ENCODE assay signal across 2 cellular contexts in the genomic region with DNA sequence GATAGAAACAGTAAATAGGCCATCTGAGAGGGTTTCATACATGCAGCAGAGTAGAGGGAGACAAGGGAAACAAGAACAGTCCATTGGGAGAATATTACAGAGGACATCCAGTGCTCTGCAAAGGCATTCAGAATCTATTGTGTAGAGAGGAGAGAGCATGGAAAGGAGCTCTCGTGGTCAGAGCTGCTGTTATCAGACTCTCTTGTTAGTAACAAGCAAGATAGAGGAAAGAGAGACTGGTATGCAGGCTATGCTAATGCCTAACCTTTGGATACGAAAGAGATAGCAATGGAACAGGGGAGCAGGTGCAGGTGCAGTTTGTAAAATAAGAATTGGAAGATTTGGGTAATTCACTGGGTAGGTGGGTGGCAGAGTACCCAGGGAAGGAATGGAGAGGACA.
TF ChIP-seq lines count a peak whose summit lies in the region.

No MANE protein-coding gene starts in this region.

TF ChIP-seq in GM23338, 12 proteins besides CTCF, POLR2A, EP300 and RAD21:
- TF ChIP-seq, protein P1, sequence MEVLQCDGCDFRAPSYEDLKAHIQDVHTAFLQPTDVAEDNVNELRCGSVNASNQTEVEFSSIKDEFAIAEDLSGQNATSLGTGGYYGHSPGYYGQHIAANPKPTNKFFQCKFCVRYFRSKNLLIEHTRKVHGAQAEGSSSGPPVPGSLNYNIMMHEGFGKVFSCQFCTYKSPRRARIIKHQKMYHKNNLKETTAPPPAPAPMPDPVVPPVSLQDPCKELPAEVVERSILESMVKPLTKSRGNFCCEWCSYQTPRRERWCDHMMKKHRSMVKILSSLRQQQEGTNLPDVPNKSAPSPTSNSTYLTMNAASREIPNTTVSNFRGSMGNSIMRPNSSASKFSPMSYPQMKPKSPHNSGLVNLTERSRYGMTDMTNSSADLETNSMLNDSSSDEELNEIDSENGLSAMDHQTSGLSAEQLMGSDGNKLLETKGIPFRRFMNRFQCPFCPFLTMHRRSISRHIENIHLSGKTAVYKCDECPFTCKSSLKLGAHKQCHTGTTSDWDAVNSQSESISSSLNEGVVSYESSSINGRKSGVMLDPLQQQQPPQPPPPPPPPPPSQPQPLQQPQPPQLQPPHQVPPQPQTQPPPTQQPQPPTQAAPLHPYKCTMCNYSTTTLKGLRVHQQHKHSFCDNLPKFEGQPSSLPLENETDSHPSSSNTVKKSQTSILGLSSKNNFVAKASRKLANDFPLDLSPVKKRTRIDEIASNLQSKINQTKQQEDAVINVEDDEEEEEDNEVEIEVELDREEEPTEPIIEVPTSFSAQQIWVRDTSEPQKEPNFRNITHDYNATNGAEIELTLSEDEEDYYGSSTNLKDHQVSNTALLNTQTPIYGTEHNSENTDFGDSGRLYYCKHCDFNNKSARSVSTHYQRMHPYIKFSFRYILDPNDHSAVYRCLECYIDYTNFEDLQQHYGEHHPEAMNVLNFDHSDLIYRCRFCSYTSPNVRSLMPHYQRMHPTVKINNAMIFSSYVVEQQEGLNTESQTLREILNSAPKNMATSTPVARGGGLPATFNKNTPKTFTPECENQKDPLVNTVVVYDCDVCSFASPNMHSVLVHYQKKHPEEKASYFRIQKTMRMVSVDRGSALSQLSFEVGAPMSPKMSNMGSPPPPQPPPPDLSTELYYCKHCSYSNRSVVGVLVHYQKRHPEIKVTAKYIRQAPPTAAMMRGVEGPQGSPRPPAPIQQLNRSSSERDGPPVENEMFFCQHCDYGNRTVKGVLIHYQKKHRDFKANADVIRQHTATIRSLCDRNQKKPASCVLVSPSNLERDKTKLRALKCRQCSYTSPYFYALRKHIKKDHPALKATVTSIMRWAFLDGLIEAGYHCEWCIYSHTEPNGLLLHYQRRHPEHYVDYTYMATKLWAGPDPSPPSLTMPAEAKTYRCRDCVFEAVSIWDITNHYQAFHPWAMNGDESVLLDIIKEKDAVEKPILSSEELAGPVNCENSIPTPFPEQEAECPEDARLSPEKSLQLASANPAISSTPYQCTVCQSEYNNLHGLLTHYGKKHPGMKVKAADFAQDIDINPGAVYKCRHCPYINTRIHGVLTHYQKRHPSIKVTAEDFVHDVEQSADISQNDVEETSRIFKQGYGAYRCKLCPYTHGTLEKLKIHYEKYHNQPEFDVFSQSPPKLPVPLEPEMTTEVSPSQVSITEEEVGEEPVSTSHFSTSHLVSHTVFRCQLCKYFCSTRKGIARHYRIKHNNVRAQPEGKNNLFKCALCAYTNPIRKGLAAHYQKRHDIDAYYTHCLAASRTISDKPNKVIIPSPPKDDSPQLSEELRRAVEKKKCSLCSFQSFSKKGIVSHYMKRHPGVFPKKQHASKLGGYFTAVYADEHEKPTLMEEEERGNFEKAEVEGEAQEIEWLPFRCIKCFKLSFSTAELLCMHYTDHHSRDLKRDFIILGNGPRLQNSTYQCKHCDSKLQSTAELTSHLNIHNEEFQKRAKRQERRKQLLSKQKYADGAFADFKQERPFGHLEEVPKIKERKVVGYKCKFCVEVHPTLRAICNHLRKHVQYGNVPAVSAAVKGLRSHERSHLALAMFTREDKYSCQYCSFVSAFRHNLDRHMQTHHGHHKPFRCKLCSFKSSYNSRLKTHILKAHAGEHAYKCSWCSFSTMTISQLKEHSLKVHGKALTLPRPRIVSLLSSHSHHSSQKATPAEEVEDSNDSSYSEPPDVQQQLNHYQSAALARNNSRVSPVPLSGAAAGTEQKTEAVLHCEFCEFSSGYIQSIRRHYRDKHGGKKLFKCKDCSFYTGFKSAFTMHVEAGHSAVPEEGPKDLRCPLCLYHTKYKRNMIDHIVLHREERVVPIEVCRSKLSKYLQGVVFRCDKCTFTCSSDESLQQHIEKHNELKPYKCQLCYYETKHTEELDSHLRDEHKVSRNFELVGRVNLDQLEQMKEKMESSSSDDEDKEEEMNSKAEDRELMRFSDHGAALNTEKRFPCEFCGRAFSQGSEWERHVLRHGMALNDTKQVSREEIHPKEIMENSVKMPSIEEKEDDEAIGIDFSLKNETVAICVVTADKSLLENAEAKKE (CRISPR knock-in tag; IDR thresholded peaks at IDR 0.05) = no peak

TF ChIP-seq in WTC11, 78 proteins besides CTCF, POLR2A, EP300 and RAD21:
- TF ChIP-seq MXD4 (CRISPR knock-in tag; IDR thresholded peaks at IDR 0.05; ENCODE audit: borderline replicate concordance) (no peak), GRHL2 (CRISPR knock-in tag; IDR thresholded peaks at IDR 0.05; ENCODE audit: insufficient replicate concordance, severe bottlenecking) (no peak), ZNF138 (CRISPR knock-in tag; conservative IDR thresholded peaks at IDR 0.05) (no peak), ZNF396 (CRISPR knock-in tag; IDR thresholded peaks at IDR 0.05; ENCODE audit: borderline replicate concordance) (no peak), TEAD1 (CRISPR knock-in tag; IDR thresholded peaks at IDR 0.05) (no peak), SMAD4 (CRISPR knock-in tag; IDR thresholded peaks at IDR 0.05) (no peak), NR1H2 (CRISPR knock-in tag; IDR thresholded peaks at IDR 0.05) (no peak), NR2C2 (CRISPR knock-in tag; IDR thresholded peaks at IDR 0.05) (no peak), FOXJ3 (CRISPR knock-in tag; IDR thresholded peaks at IDR 0.05; ENCODE audit: borderline replicate concordance) (no peak), ZNF416 (CRISPR knock-in tag; IDR thresholded peaks at IDR 0.05) (no peak), ESRRA (CRISPR knock-in tag; IDR thresholded peaks at IDR 0.05; ENCODE audit: borderline replicate concordance) (no peak), FOXK1 (CRISPR knock-in tag; IDR thresholded peaks at IDR 0.05) (no peak), GTF2I (CRISPR knock-in tag; conservative IDR thresholded peaks at IDR 0.05) (no peak), NR3C1 (CRISPR knock-in tag; conservative IDR thresholded peaks at IDR 0.05; ENCODE audit: low read depth) (no peak)
- TF ChIP-seq, protein P2, sequence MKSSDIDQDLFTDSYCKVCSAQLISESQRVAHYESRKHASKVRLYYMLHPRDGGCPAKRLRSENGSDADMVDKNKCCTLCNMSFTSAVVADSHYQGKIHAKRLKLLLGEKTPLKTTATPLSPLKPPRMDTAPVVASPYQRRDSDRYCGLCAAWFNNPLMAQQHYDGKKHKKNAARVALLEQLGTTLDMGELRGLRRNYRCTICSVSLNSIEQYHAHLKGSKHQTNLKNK (CRISPR knock-in tag; IDR thresholded peaks at IDR 0.05) = no peak
- TF ChIP-seq, protein P3, sequence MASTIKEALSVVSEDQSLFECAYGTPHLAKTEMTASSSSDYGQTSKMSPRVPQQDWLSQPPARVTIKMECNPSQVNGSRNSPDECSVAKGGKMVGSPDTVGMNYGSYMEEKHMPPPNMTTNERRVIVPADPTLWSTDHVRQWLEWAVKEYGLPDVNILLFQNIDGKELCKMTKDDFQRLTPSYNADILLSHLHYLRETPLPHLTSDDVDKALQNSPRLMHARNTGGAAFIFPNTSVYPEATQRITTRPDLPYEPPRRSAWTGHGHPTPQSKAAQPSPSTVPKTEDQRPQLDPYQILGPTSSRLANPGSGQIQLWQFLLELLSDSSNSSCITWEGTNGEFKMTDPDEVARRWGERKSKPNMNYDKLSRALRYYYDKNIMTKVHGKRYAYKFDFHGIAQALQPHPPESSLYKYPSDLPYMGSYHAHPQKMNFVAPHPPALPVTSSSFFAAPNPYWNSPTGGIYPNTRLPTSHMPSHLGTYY (CRISPR knock-in tag; IDR thresholded peaks at IDR 0.05) = no peak
- TF ChIP-seq, protein P4, sequence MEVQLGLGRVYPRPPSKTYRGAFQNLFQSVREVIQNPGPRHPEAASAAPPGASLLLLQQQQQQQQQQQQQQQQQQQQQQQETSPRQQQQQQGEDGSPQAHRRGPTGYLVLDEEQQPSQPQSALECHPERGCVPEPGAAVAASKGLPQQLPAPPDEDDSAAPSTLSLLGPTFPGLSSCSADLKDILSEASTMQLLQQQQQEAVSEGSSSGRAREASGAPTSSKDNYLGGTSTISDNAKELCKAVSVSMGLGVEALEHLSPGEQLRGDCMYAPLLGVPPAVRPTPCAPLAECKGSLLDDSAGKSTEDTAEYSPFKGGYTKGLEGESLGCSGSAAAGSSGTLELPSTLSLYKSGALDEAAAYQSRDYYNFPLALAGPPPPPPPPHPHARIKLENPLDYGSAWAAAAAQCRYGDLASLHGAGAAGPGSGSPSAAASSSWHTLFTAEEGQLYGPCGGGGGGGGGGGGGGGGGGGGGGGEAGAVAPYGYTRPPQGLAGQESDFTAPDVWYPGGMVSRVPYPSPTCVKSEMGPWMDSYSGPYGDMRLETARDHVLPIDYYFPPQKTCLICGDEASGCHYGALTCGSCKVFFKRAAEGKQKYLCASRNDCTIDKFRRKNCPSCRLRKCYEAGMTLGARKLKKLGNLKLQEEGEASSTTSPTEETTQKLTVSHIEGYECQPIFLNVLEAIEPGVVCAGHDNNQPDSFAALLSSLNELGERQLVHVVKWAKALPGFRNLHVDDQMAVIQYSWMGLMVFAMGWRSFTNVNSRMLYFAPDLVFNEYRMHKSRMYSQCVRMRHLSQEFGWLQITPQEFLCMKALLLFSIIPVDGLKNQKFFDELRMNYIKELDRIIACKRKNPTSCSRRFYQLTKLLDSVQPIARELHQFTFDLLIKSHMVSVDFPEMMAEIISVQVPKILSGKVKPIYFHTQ (CRISPR knock-in tag; IDR thresholded peaks at IDR 0.05) = no peak
- TF ChIP-seq, protein P5, sequence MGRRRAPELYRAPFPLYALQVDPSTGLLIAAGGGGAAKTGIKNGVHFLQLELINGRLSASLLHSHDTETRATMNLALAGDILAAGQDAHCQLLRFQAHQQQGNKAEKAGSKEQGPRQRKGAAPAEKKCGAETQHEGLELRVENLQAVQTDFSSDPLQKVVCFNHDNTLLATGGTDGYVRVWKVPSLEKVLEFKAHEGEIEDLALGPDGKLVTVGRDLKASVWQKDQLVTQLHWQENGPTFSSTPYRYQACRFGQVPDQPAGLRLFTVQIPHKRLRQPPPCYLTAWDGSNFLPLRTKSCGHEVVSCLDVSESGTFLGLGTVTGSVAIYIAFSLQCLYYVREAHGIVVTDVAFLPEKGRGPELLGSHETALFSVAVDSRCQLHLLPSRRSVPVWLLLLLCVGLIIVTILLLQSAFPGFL (CRISPR knock-in tag; IDR thresholded peaks at IDR 0.05; ENCODE audit: borderline replicate concordance) = no peak
